In genomic region chr5:134568761-134569725, GRCh38 we compare ENCODE assay signal across 8 cellular contexts. TPM values are rescaled to one million over a fixed set of nuclear protein-coding genes. Genes with fewer than 3 reads are reported as not detected.
DNase-seq lines count a peak whose midpoint lies in the region; ATAC-seq, FAIRE-seq and TF ChIP-seq lines count a peak whose summit lies in the region.

No MANE protein-coding gene starts in this region.

- CTCF ChIA-PET in K562 (lab: Yijun Ruan, JAX; ENCODE audit: low intra/inter-chr PET ratio), result no interaction called here

- H3K36me3 ChIP-seq in K562 (ENCODE audit: control insufficient read depth, insufficient read depth, low read length) (peaks cover 58% of the 10 kb centered on the region; the same call in 2 of the 3 replicates), stomach (peaks cover 76 to 98% (median 91%) of the 10 kb centered on the region in 4 donors)

- TF ChIP-seq POLR2A in K562 (conservative IDR thresholded peaks at IDR 0.05) (no peak), stomach (IDR thresholded peaks at IDR 0.05) (no peak)

- POLR2A ChIA-PET in K562 (lab: Yijun Ruan, JAX), result interaction anchor here (1.3 kb wide), 1 partner anchor 34 kb away, joined by 3 read pairs; no protein-coding TSS in a partner anchor

- intact Hi-C loops in K562 (cut with micrococcal nuclease) (no loop called here), stomach (cut with DNase I; ENCODE audit: low total_unique reads) (no loop called here)

- no peak for TF ChIP-seq CTCF in K562 (IDR thresholded peaks at IDR 0.05 in 2 of 3, conservative IDR thresholded peaks at IDR 0.05 in 1 of 3; ENCODE audit: insufficient read depth in 2 of 3, low read depth in 1 of 3, low read length in 3 of 3)
- no peak for TF ChIP-seq CTCF in stomach (IDR thresholded peaks at IDR 0.05)

- H3K79me2 ChIP-seq in K562 (ENCODE audit: control insufficient read depth, insufficient read depth, low read length), result no peaks in the 10 kb centered on the region

- H3K9ac ChIP-seq in K562 (ENCODE audit: insufficient read depth in 1 of 2, low read depth in 2 of 2, low read length in 2 of 2), result peak overlapping the region in 1 of 2 experiments; percentile 69; a peak in 1 of 4 replicates

- H3K27ac ChIP-seq in K562 (ENCODE audit: extremely low read depth, low read depth, low read length) (no peak overlapping the region), stomach (peak overlapping the region; percentile 20 to 73 (median 61))

- no peak overlapping the region for H3K4me3 ChIP-seq in K562
- H3K4me3 ChIP-seq in stomach, result peak overlapping the region in 1 of 4 donors; percentile 10

- H2AFZ ChIP-seq in K562 (ENCODE audit: low read depth, low read length), result no peak overlapping the region

- 65% methylated on average over 21 of the region's 24 CpGs for WGBS in K562 (ENCODE audit: insufficient coverage, low coverage, missing lambda C conversion rate)
- WGBS in stomach, 5 donors, result 42 to 58% (median 54%) methylated on average over 17 to 24 of the region's 24 CpGs

- in situ Hi-C loops in K562 (cut with MboI), result no loop called here

- no TSS peak for BruUV-seq in K562 (replicated peaks; lab: Mats Ljungman, UMichigan)

- no peaks in the 10 kb centered on the region for H3K9me3 ChIP-seq in K562 (replicated peaks; ENCODE audit: control insufficient read depth, insufficient read depth, low read depth, low read length)
- H3K9me3 ChIP-seq in stomach, result no peaks in the 10 kb centered on the region

- H3K4me2 ChIP-seq in K562 (ENCODE audit: insufficient read depth, low read length), result no peak overlapping the region

- TF ChIP-seq RAD21 in K562 (CRISPR knock-in tag; conservative IDR thresholded peaks at IDR 0.05 in 1 of 2, IDR thresholded peaks at IDR 0.05 in 1 of 2), result no peak

- ATAC-seq in K562, result no peak
- ATAC-seq in HG03045 (IDR thresholded peaks at IDR 0.05; ENCODE audit: unreplicated experiment), result no peak

- H4K20me1 ChIP-seq in K562 (replicated peaks; ENCODE audit: control insufficient read depth, insufficient read depth, low read length), result no peaks in the 10 kb centered on the region; the same call in 1 of the 2 replicates

- FAIRE-seq in K562 (lab: Jason Lieb, UNC), result no peak

- H3K27me3 ChIP-seq in K562 (ENCODE audit: control insufficient read depth in 2 of 2, insufficient read depth in 2 of 2, low read length in 2 of 2) (no peaks in the 10 kb centered on the region; a peak in 1 of 5 replicates), stomach (no peaks in the 10 kb centered on the region)

- H3K4me1 ChIP-seq in K562 (replicated peaks in 1 of 2; ENCODE audit: control insufficient read depth in 2 of 2, insufficient read depth in 2 of 2, low read length in 2 of 2) (peaks cover 0 to 3% of the 10 kb centered on the region in 2 experiments; a peak in 2 of 5 replicates), stomach (peaks cover 25 to 52% (median 40%) of the 10 kb centered on the region in 4 donors)

- DNase-seq in HT-29 (ENCODE audit: low spot score) (peak; percentile 71), K562 (ENCODE audit: extremely low read depth in 1 of 4, low spot score in 3 of 4) (no peak), left kidney (ENCODE audit: low read depth, low spot score) (peak; percentile 89), stomach (peak; percentile 91), NCI-H2107 (lab: John Stamatoyannopoulos, UW) (no peak), NAMALWA (ENCODE audit: low spot score) (no peak)
- DNase-seq in stimulated activated CD4-positive, alpha-beta T cell treated with anti-CD3 and anti-CD28 coated beads, Interleukin-12 subunit alpha, Interleukin-12 subunit beta, amount 100 ng/mL, for 4 hours, result no peak

- H3K9me1 ChIP-seq in K562 (ENCODE audit: control insufficient read depth, insufficient read depth, low read length), result peaks cover 2% of the 10 kb centered on the region

- TF ChIP-seq EP300 in K562 (IDR thresholded peaks at IDR 0.05; ENCODE audit: low read length), result no peak
- no peak for TF ChIP-seq EP300 in stomach (IDR thresholded peaks at IDR 0.05)

TF ChIP-seq in K562, 482 proteins besides CTCF, POLR2A, EP300 and RAD21:
- TF ChIP-seq NFXL1 (CRISPR knock-in tag; IDR thresholded peaks at IDR 0.05) (no peak), BCOR (IDR thresholded peaks at IDR 0.05) (0 out of 2 replicates have a peak, but pooled peaks have one; percentile 11), ZNF324 (CRISPR knock-in tag; IDR thresholded peaks at IDR 0.05) (no peak), HLTF (IDR thresholded peaks at IDR 0.05) (no peak), ESRRA (IDR thresholded peaks at IDR 0.05; ENCODE audit: borderline replicate concordance, low read depth) (no peak), NFIC (IDR thresholded peaks at IDR 0.05) (peak; percentile 49), ZNF124 (CRISPR knock-in tag; IDR thresholded peaks at IDR 0.05) (no peak), HNRNPL (IDR thresholded peaks at IDR 0.05; ENCODE audit: low read depth, low read length) (no peak), GABPB2 (CRISPR knock-in tag; conservative IDR thresholded peaks at IDR 0.05) (no peak), FIP1L1 (IDR thresholded peaks at IDR 0.05; ENCODE audit: low read depth, low read length, poor library complexity, severe bottlenecking) (no peak), POLR2AphosphoS5 (IDR thresholded peaks at IDR 0.05; ENCODE audit: control insufficient read depth, insufficient read depth, low read depth, low read length) (no peak), KLF10 (CRISPR knock-in tag; IDR thresholded peaks at IDR 0.05) (no peak)
- TF ChIP-seq, protein P1, sequence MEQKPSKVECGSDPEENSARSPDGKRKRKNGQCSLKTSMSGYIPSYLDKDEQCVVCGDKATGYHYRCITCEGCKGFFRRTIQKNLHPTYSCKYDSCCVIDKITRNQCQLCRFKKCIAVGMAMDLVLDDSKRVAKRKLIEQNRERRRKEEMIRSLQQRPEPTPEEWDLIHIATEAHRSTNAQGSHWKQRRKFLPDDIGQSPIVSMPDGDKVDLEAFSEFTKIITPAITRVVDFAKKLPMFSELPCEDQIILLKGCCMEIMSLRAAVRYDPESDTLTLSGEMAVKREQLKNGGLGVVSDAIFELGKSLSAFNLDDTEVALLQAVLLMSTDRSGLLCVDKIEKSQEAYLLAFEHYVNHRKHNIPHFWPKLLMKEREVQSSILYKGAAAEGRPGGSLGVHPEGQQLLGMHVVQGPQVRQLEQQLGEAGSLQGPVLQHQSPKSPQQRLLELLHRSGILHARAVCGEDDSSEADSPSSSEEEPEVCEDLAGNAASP (IDR thresholded peaks at IDR 0.05), result no peak
- TF ChIP-seq, protein P2, sequence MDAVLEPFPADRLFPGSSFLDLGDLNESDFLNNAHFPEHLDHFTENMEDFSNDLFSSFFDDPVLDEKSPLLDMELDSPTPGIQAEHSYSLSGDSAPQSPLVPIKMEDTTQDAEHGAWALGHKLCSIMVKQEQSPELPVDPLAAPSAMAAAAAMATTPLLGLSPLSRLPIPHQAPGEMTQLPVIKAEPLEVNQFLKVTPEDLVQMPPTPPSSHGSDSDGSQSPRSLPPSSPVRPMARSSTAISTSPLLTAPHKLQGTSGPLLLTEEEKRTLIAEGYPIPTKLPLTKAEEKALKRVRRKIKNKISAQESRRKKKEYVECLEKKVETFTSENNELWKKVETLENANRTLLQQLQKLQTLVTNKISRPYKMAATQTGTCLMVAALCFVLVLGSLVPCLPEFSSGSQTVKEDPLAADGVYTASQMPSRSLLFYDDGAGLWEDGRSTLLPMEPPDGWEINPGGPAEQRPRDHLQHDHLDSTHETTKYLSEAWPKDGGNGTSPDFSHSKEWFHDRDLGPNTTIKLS (IDR thresholded peaks at IDR 0.05; ENCODE audit: borderline replicate concordance, low read depth), result no peak

RNA-seq across cellular contexts. Expression of gene JADE2, which starts 43.6 kb away (rescaled TPM):
- total RNA-seq in HT-29 (2014; rRNA removed; shearing (Covaris generic)), result 47.6 and 50.1 TPM in 2 replicates
- total RNA-seq in K562 (2011; cell fraction: chromatin; rRNA removed; ENCODE audit: low replicate concordance), result 12.7 and 26.6 TPM in 2 replicates
- 12.9 and 14.5 TPM in 2 replicates for total RNA-seq in K562 (2011; cell fraction: nucleolus; rRNA removed)
- 7.6 and 9.2 TPM in 2 replicates for total RNA-seq in K562 (2011; cell fraction: nucleoplasm; rRNA removed)
- 14.5 and 22.8 TPM in 2 replicates for total RNA-seq in K562 (2014; rRNA removed)
- total RNA-seq in K562 (2014; rRNA removed; fragmentation: Illumina TruSeq; extraction: Trizol), result 6.9 and 8.3 TPM in 2 replicates
- total RNA-seq in K562 (2015; rRNA removed; fragmentation: Illumina TruSeq; extraction: Trizol), result 13.7 and 14.1 TPM in 2 replicates
- 22.2 and 23.3 TPM in 2 replicates for total RNA-seq in K562 (2021)
- polyA plus RNA-seq in K562 (2011; rRNA removed), result 8.8 and 9.4 TPM in 2 replicates
- 7.8 and 14.9 TPM in 2 replicates for polyA plus RNA-seq in K562 (2011; cell fraction: cytosol; rRNA removed)
- polyA plus RNA-seq in K562 (2011; cell fraction: nucleus; rRNA removed), result 10.6 and 18.6 TPM in 2 replicates
- polyA plus RNA-seq in K562 (2012), result 9.5 and 15.4 TPM in 2 replicates
- 9.1 and 10.9 TPM in 2 replicates for polyA plus RNA-seq in K562 (2014; fragmentation: Illumina TruSeq; extraction: Trizol)
- polyA plus RNA-seq in K562 (2014; fragmentation: Nextera tagmentation; extraction: Ambion mirVana), result under 1 TPM; 0.50 to 0.55 TPM
- polyA plus RNA-seq in K562 (2014; rRNA removed), result 6.0 and 10.8 TPM in 2 replicates
- polyA minus RNA-seq in K562 (2011; rRNA and poly(A)+ RNA removed), result 11.5 and 14.4 TPM in 2 replicates
- polyA minus RNA-seq in K562 (2011; cell fraction: cytosol; rRNA and poly(A)+ RNA removed), result 13.0 and 13.2 TPM in 2 replicates
- 9.4 TPM in 2 replicates for polyA minus RNA-seq in K562 (2011; cell fraction: nucleus; rRNA and poly(A)+ RNA removed)
- total RNA-seq in stomach, result 100 to 1,000 TPM in 1 of 5 donors, 10 to 100 TPM in 4; 16.7 to 109 (median 47.3) TPM
- polyA plus RNA-seq in stomach, result 10 to 100 TPM in 1 of 3 donors, 1 to 10 TPM in 2; 6.2 to 13.0 (median 6.6) TPM

Comparison
In these comparisons a context has a peak if more than half of its experiments do, and no peak if none do; other contexts are left out.
1. DNase-seq: peak in HT-29 (single experiment), left kidney (single experiment) and stomach (single experiment); none in K562 (0 of 4), stimulated activated CD4-positive, alpha-beta T cell treated with anti-CD3 and anti-CD28 coated beads, Interleukin-12 subunit alpha, Interleukin-12 subunit beta, amount 100 ng/mL, for 4 hours (single experiment), NCI-H2107 (single experiment) and NAMALWA (single experiment).